12 cellular contexts compared by ENCODE assay signal in the genomic region with DNA sequence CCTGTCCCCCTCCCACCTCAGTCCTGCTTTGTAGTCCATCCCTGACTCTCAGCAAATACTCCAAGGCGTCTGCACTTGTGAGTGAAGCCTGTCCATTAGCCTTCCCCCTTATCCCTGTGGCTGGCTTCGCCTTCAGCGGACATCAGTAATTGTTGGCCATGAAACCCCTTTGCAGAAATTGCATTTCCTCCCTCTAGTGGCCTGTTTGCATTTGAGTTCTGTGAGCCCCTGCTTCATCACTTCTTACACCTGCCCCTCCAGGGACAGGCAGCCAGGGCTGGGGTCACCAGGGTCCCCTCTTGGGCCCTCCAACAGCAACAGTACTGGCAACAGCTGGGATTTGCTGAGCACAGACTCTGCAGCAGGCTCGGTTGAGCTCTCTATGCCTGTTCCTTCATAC. TPM values are rescaled to one million over a fixed set of nuclear protein-coding genes. Genes with fewer than 3 reads are reported as not detected.
A peak's percentile ranks its signal among the peaks of the same experiment; 100 is the strongest.
DNase-seq lines count a peak whose midpoint lies in the region; ATAC-seq and TF ChIP-seq lines count a peak whose summit lies in the region.
"Had no signal": no experiment of that assay in that cellular context is flagged by ENCODE, and none has a peak within 500 bp of the region (broad histone marks: within the 10 kb centered on the region; RNA-seq: fewer than 3 reads in every experiment).

No MANE protein-coding gene starts in this region.

- peaks cover 13 to 52% of the 10 kb centered on the region in 2 donors for H3K27me3 Mint-ChIP-seq in CD8-positive, alpha-beta memory T cell

- H3K9ac ChIP-seq in fibroblast of lung (ENCODE audit: insufficient read depth, low read length), result no peak overlapping the region

- H3K4me2 ChIP-seq in fibroblast of lung (ENCODE audit: extremely low read depth, insufficient read depth, low read length), result no peak overlapping the region

- no peaks in the 10 kb centered on the region for H4K20me1 ChIP-seq in fibroblast of lung (ENCODE audit: control insufficient read depth, extremely low read depth, insufficient read depth, low read length)

- no peak overlapping the region for H3K27ac Mint-ChIP-seq in CD8-positive, alpha-beta memory T cell
- H3K27ac Mint-ChIP-seq: activated naive CD4-positive, alpha-beta T cell treated with anti-CD3 and anti-CD28 coated beads, Interleukin-2, amount 10 ng/mL, durations not matched to agents 7 days and 5 days had no signal

- no peaks in the 10 kb centered on the region for H3K4me1 ChIP-seq in fibroblast of lung (ENCODE audit: control insufficient read depth, extremely low read depth, insufficient read depth, low read length)
- peaks cover 19% of the 10 kb centered on the region for H3K4me1 ChIP-seq in prostate gland (replicated peaks)
- peaks cover 0 to 8% (median 0%) of the 10 kb centered on the region in 4 donors for H3K4me1 ChIP-seq in esophagus muscularis mucosa
- no peaks in the 10 kb centered on the region for H3K4me1 ChIP-seq in CD8-positive, alpha-beta memory T cell (ENCODE audit: insufficient read depth, low read length)

- CTCF ChIA-PET in RWPE1 (lab: Yijun Ruan, JAX), result interaction anchor here (0.6 kb wide), 1 partner anchor 97 kb away, joined by 3 read pairs; no protein-coding TSS in a partner anchor
- CTCF ChIA-PET in CD8-positive, alpha-beta memory T cell (lab: Charles Lee), result interaction anchor here (0.9 kb wide), 1 partner anchor 8 kb away, joined by 3 read pairs; no protein-coding TSS in a partner anchor

- 0 out of 3 replicates have a peak, but pooled peaks have one; percentile 23 for TF ChIP-seq CTCF in GM12872 (IDR thresholded peaks at IDR 0.05; ENCODE audit: insufficient read depth, low read depth, low read length)
- TF ChIP-seq CTCF in RWPE1 (conservative IDR thresholded peaks at IDR 0.05; ENCODE audit: low read depth), result no peak
- TF ChIP-seq CTCF in fibroblast of lung (conservative IDR thresholded peaks at IDR 0.05 in 1 of 2, IDR thresholded peaks at IDR 0.05 in 1 of 2; ENCODE audit: low read depth in 1 of 2, low read length in 2 of 2), result peak; percentile 26 to 39
- peak in 1 of 4 experiments; percentile 7 for TF ChIP-seq CTCF in prostate gland (IDR thresholded peaks at IDR 0.05)
- TF ChIP-seq CTCF in esophagus muscularis mucosa (IDR thresholded peaks at IDR 0.05), result peak in 1 of 3 experiments; percentile 23

- H3K36me3 ChIP-seq in fibroblast of lung (ENCODE audit: control insufficient read depth, insufficient read depth, low read length) (no peaks in the 10 kb centered on the region), prostate gland (no peaks in the 10 kb centered on the region), esophagus muscularis mucosa (peaks cover 0 to 20% (median 2%) of the 10 kb centered on the region in 4 donors)
- no peaks in the 10 kb centered on the region for H3K36me3 ChIP-seq in CD8-positive, alpha-beta memory T cell (ENCODE audit: insufficient read depth, low read length)

- no peak overlapping the region for H2AFZ ChIP-seq in fibroblast of lung (ENCODE audit: low read length)

- WGBS in prostate gland, result 83% methylated on average over 4 of the region's 4 CpGs
- 82% methylated on average over 4 of the region's 4 CpGs for WGBS in esophagus muscularis mucosa

- no peaks in the 10 kb centered on the region for H3K79me2 ChIP-seq in fibroblast of lung (ENCODE audit: control insufficient read depth, insufficient read depth, low read length)

- H3K9me3 ChIP-seq in fibroblast of lung (ENCODE audit: control insufficient read depth, insufficient read depth, low read depth, low read length) (no peaks in the 10 kb centered on the region), prostate gland (no peaks in the 10 kb centered on the region), esophagus muscularis mucosa (no peaks in the 10 kb centered on the region)
- H3K9me3 ChIP-seq in CD8-positive, alpha-beta memory T cell (ENCODE audit: low read length), result no peaks in the 10 kb centered on the region

- POLR2A ChIA-PET in RWPE1 (lab: Yijun Ruan, JAX; ENCODE audit: low non-redundant PET), result no interaction called here
- POLR2A ChIA-PET in CD8-positive, alpha-beta memory T cell (lab: Charles Lee), result no interaction called here

- no peak overlapping the region for H3K4me3 Mint-ChIP-seq in CD8-positive, alpha-beta memory T cell
- H3K4me3 Mint-ChIP-seq: activated naive CD4-positive, alpha-beta T cell treated with anti-CD3 and anti-CD28 coated beads, Interleukin-2, amount 10 ng/mL, durations not matched to agents 7 days and 5 days had no signal

- H3K36me3 Mint-ChIP-seq in CD8-positive, alpha-beta memory T cell, result no peaks in the 10 kb centered on the region
- H3K36me3 Mint-ChIP-seq: activated naive CD4-positive, alpha-beta T cell treated with anti-CD3 and anti-CD28 coated beads, Interleukin-2, amount 10 ng/mL, durations not matched to agents 7 days and 5 days had no signal

- no peaks in the 10 kb centered on the region for H3K4me1 Mint-ChIP-seq in CD8-positive, alpha-beta memory T cell
- H3K4me1 Mint-ChIP-seq: activated naive CD4-positive, alpha-beta T cell treated with anti-CD3 and anti-CD28 coated beads, Interleukin-2, amount 10 ng/mL, durations not matched to agents 7 days and 5 days had no signal

- intact Hi-C loops in prostate gland (cut with DNase I), result no loop called here
- intact Hi-C loops in esophagus muscularis mucosa (cut with DNase I), result loop anchor here (10.0 kb wide), 1 partner anchor 345 kb away; a partner anchor contains a TSS

- no peaks in the 10 kb centered on the region for H3K9me3 Mint-ChIP-seq in CD8-positive, alpha-beta memory T cell
- H3K9me3 Mint-ChIP-seq: activated naive CD4-positive, alpha-beta T cell treated with anti-CD3 and anti-CD28 coated beads, Interleukin-2, amount 10 ng/mL, durations not matched to agents 7 days and 5 days had no signal

- no peak for TF ChIP-seq EP300 in esophagus muscularis mucosa (IDR thresholded peaks at IDR 0.05)

- no peak for DNase-seq in RWPE1 (ENCODE audit: low spot score)
- no peak for DNase-seq in fibroblast of lung (ENCODE audit: low read depth in 2 of 2)
- DNase-seq in prostate gland (ENCODE audit: low spot score), result no peak
- no peak for DNase-seq in esophagus muscularis mucosa (ENCODE audit: extremely low spot score)
- no peak for DNase-seq in CD8-positive, alpha-beta memory T cell
- DNase-seq: activated naive CD4-positive, alpha-beta T cell treated with anti-CD3 and anti-CD28 coated beads, Interleukin-2, amount 10 ng/mL, durations not matched to agents 7 days and 5 days; Kasumi-1; occipital lobe; OCI-M1 had no signal

- no peaks in the 10 kb centered on the region for H3K27me3 ChIP-seq in fibroblast of lung (ENCODE audit: control insufficient read depth, insufficient read depth, low read length)
- H3K27me3 ChIP-seq in prostate gland (replicated peaks; ENCODE audit: insufficient read depth), result no peaks in the 10 kb centered on the region
- peaks cover 0 to 25% (median 0%) of the 10 kb centered on the region in 4 donors for H3K27me3 ChIP-seq in esophagus muscularis mucosa
- no peaks in the 10 kb centered on the region for H3K27me3 ChIP-seq in CD8-positive, alpha-beta memory T cell (ENCODE audit: insufficient read depth, low read length, poor library complexity, severe bottlenecking)

- H3K27ac ChIP-seq in RWPE1 (peak overlapping the region; percentile 5), fibroblast of lung (ENCODE audit: insufficient read depth, low read length) (no peak overlapping the region), prostate gland (peak overlapping the region; percentile 49 to 70), esophagus muscularis mucosa (replicated peaks in 1 of 4) (peak overlapping the region in 1 of 4 donors; percentile 30)
- no peak overlapping the region for H3K27ac ChIP-seq in CD8-positive, alpha-beta memory T cell (ENCODE audit: low read depth, low read length)

- H3K4me3 ChIP-seq in fibroblast of lung (replicated peaks in 1 of 4; ENCODE audit: control extremely low read depth in 1 of 4, insufficient read depth in 1 of 4, low read depth in 3 of 4, low read length in 4 of 4), result no peak overlapping the region
- no peak overlapping the region for H3K4me3 ChIP-seq in prostate gland
- H3K4me3 ChIP-seq in esophagus muscularis mucosa, result no peak overlapping the region
- no peak overlapping the region for H3K4me3 ChIP-seq in CD8-positive, alpha-beta memory T cell (ENCODE audit: low read length)

- TF ChIP-seq POLR2A in prostate gland (IDR thresholded peaks at IDR 0.05) (no peak), esophagus muscularis mucosa (IDR thresholded peaks at IDR 0.05; ENCODE audit: low read depth) (no peak)

- no peak for ATAC-seq in GM18867 (IDR thresholded peaks at IDR 0.05; ENCODE audit: unreplicated experiment)

RNA-seq across cellular contexts. Expression of a gene that starts 9.0 kb away (rescaled TPM):
- total RNA-seq in fibroblast of lung, result 8.7 and 12.2 TPM in 2 replicates
- 3.8 and 6.6 TPM in 2 replicates for polyA plus RNA-seq in fibroblast of lung
- polyA plus RNA-seq in fibroblast of lung (2012), result 6.0 and 9.1 TPM in 2 replicates
- 15.3 and 25.1 TPM in 2 replicates for polyA minus RNA-seq in fibroblast of lung (ENCODE audit: low replicate concordance)
- 10 to 100 TPM; 18.6 to 20.3 TPM for total RNA-seq in prostate gland
- total RNA-seq in esophagus muscularis mucosa, result 10 to 100 TPM; 11.3 to 18.0 (median 15.4) TPM
- total RNA-seq in CD8-positive, alpha-beta memory T cell, result under 1 TPM; 0.31 to 0.79 TPM
- not detected for polyA plus RNA-seq in CD8-positive, alpha-beta memory T cell

RNA-seq across cellular contexts. Expression of a gene that starts 30.5 kb away (rescaled TPM):
- total RNA-seq in fibroblast of lung, result 32.5 and 73.7 TPM in 2 replicates
- 4.2 and 9.8 TPM in 2 replicates for polyA plus RNA-seq in fibroblast of lung
- 5.4 and 9.5 TPM in 2 replicates for polyA plus RNA-seq in fibroblast of lung (2012)
- 6.0 and 12.2 TPM in 2 replicates for polyA minus RNA-seq in fibroblast of lung (ENCODE audit: low replicate concordance)
- total RNA-seq in prostate gland, result 100 to 1,000 TPM; 240 to 347 TPM
- total RNA-seq in esophagus muscularis mucosa, result 100 to 1,000 TPM in 1 of 4 donors, 10 to 100 TPM in 3; 36.7 to 131 (median 59.4) TPM
- not detected for total RNA-seq in CD8-positive, alpha-beta memory T cell
- polyA plus RNA-seq in CD8-positive, alpha-beta memory T cell, result not detected
- total RNA-seq: T-helper 2 cell treated with Interferon-gamma antibody and Interleukin-4, amounts not matched to agents 100 ng/mL and 5 ng/mL, for 36 hours had no signal

Comparison
In these comparisons a context has a peak if more than half of its experiments do, and no peak if none do; other contexts are left out.
1. H3K27ac ChIP-seq: peak in RWPE1 (single experiment) and prostate gland (2 of 2); none in fibroblast of lung (single experiment) and CD8-positive, alpha-beta memory T cell (single experiment).
2. RNA of a gene that starts 30.5 kb away (total RNA-seq): 240 to 347 TPM in prostate gland, 36.7 to 131 TPM in esophagus muscularis mucosa and 32.5 to 73.7 TPM in fibroblast of lung; not detected in CD8-positive, alpha-beta memory T cell; every median in the first group is over 10 times any median in the second.